ENCODE assay signal across 9 cellular contexts in genomic region chr5:141597394-141597793, GRCh38. TPM values are rescaled to one million over a fixed set of nuclear protein-coding genes. Genes with fewer than 3 reads are reported as not detected.
A peak's percentile ranks its signal among the peaks of the same experiment; 100 is the strongest.
DNase-seq lines count a peak whose midpoint lies in the region; ATAC-seq and TF ChIP-seq lines count a peak whose summit lies in the region.
"Had no signal": no experiment of that assay in that cellular context is flagged by ENCODE, and none has a peak within 500 bp of the region (broad histone marks: within the 10 kb centered on the region; RNA-seq: fewer than 3 reads in every experiment).

No MANE protein-coding gene starts in this region.

- no peaks in the 10 kb centered on the region for H3K9me3 ChIP-seq in right lobe of liver
- H3K9me3 ChIP-seq in WERI-Rb-1 (ENCODE audit: severe bottlenecking): peaks cover 2% of the 10 kb centered on the region

- H3K27ac ChIP-seq in right lobe of liver: peak overlapping the region in 1 of 3 donors; percentile 3
- no peak overlapping the region for H3K27ac ChIP-seq in WERI-Rb-1

- H3K4me3 Mint-ChIP-seq in Calu3 (ENCODE audit: low read depth, unreplicated experiment): no peak overlapping the region
- no peak overlapping the region for H3K4me3 Mint-ChIP-seq in activated CD4-positive, alpha-beta memory T cell treated with anti-CD3 and anti-CD28 coated beads for 36 hours
- H3K4me3 Mint-ChIP-seq: H9 had no signal

- no peaks in the 10 kb centered on the region for H3K36me3 ChIP-seq in right lobe of liver
- H3K36me3 ChIP-seq in WERI-Rb-1: peaks cover 10% of the 10 kb centered on the region

- peaks cover 45% of the 10 kb centered on the region for H3K4me1 Mint-ChIP-seq in Calu3 (ENCODE audit: low read depth, unreplicated experiment)
- H3K4me1 Mint-ChIP-seq in activated CD4-positive, alpha-beta memory T cell treated with anti-CD3 and anti-CD28 coated beads for 36 hours (ENCODE audit: low read depth): peaks cover 71% of the 10 kb centered on the region

- H3K4me3 ChIP-seq in right lobe of liver (no peak overlapping the region), WERI-Rb-1 (ENCODE audit: low read depth, low read length) (no peak overlapping the region)

- no peak for TF ChIP-seq POLR2A in right lobe of liver (IDR thresholded peaks at IDR 0.05)

- POLR2A ChIA-PET in activated CD4-positive, alpha-beta memory T cell treated with anti-CD3 and anti-CD28 coated beads for 36 hours (lab: Charles Lee): interaction anchor here (0.8 to 2.2 kb wide), 3 partner anchors 8 to 40 kb away, joined by 3 to 10 read pairs (median 4); partner anchors contain the start of genes DIAPH1, HDAC3 and RELL2

- no peak for DNase-seq in Calu3
- no peak for DNase-seq in activated CD4-positive, alpha-beta memory T cell treated with anti-CD3 and anti-CD28 coated beads for 36 hours
- no peak for DNase-seq in right lobe of liver
- DNase-seq in WERI-Rb-1: no peak
- DNase-seq in H4 (ENCODE audit: low spot score): no peak
- DNase-seq in NCI-H1436 (lab: John Stamatoyannopoulos, UW): no peak
- DNase-seq: H9, NCI-H1436 treated with DMSO at 0.1 percent for 48 hours had no signal

- WGBS in right lobe of liver (ENCODE audit: insufficient coverage, low coverage, low lambda C conversion rate, missing lambda C conversion rate): 19% methylated on average over 2 of the region's 2 CpGs

- no TSS peak for BruUV-seq in Calu3 (replicated peaks; lab: Mats Ljungman, UMichigan)

- H3K9me3 Mint-ChIP-seq in Calu3 (ENCODE audit: low read depth, unreplicated experiment): no peaks in the 10 kb centered on the region
- peaks cover 2% of the 10 kb centered on the region for H3K9me3 Mint-ChIP-seq in activated CD4-positive, alpha-beta memory T cell treated with anti-CD3 and anti-CD28 coated beads for 36 hours
- H3K9me3 Mint-ChIP-seq: H9 had no signal

- no peak for TF ChIP-seq CTCF in Calu3 (IDR thresholded peaks at IDR 0.05; ENCODE audit: unreplicated experiment)
- no peak for TF ChIP-seq CTCF in right lobe of liver (IDR thresholded peaks at IDR 0.05)
- TF ChIP-seq CTCF in WERI-Rb-1 (IDR thresholded peaks at IDR 0.05; ENCODE audit: low read depth, low read length): no peak

- H3K27ac Mint-ChIP-seq in Calu3 (ENCODE audit: unreplicated experiment): peak overlapping the region; percentile 79
- peak overlapping the region; percentile 69 for H3K27ac Mint-ChIP-seq in activated CD4-positive, alpha-beta memory T cell treated with anti-CD3 and anti-CD28 coated beads for 36 hours

- H3K27me3 Mint-ChIP-seq in Calu3 (ENCODE audit: unreplicated experiment): no peaks in the 10 kb centered on the region
- no peaks in the 10 kb centered on the region for H3K27me3 Mint-ChIP-seq in activated CD4-positive, alpha-beta memory T cell treated with anti-CD3 and anti-CD28 coated beads for 36 hours

- ATAC-seq in GM21717 (IDR thresholded peaks at IDR 0.05; ENCODE audit: unreplicated experiment) (peak; percentile 54), right lobe of liver (peak in 3 of 4 donors; percentile 14 to 61 (median 37))

- peaks cover 0 to 41% (median under 1%) of the 10 kb centered on the region in 4 donors for H3K4me1 ChIP-seq in right lobe of liver

- intact Hi-C loops in Calu3 (cut with micrococcal nuclease; ENCODE audit: unreplicated experiment) (no loop called here), right lobe of liver (cut with DNase I) (no loop called here)
- intact Hi-C loops in activated CD4-positive, alpha-beta memory T cell treated with anti-CD3 and anti-CD28 coated beads for 36 hours (cut with micrococcal nuclease): loop anchor here (1.0 kb wide), 1 partner anchor 8 kb away; no protein-coding TSS in a partner anchor

- H3K27me3 ChIP-seq in right lobe of liver (no peaks in the 10 kb centered on the region), WERI-Rb-1 (ENCODE audit: insufficient read depth, low read depth, severe bottlenecking) (no peaks in the 10 kb centered on the region)

- CTCF ChIA-PET in Calu3 (lab: Charles Lee): interaction anchor here (1.1 to 1.4 kb wide), 2 partner anchors 22 to 39 kb away, joined by 3 to 4 read pairs; partner anchors contain the start of genes DIAPH1, HDAC3 and RELL2
- CTCF ChIA-PET in activated CD4-positive, alpha-beta memory T cell treated with anti-CD3 and anti-CD28 coated beads for 36 hours (lab: Charles Lee): interaction anchor here (0.8 to 9.0 kb wide), 8 partner anchors 11 to 67 kb away, joined by 3 to 106 read pairs (median 6); partner anchors contain the start of gene DIAPH1

- H3K36me3 Mint-ChIP-seq in Calu3 (ENCODE audit: insufficient read depth, unreplicated experiment): peaks cover 7% of the 10 kb centered on the region
- peaks cover 9% of the 10 kb centered on the region for H3K36me3 Mint-ChIP-seq in activated CD4-positive, alpha-beta memory T cell treated with anti-CD3 and anti-CD28 coated beads for 36 hours

RNA-seq across cellular contexts. Expression of gene DIAPH1, which starts 21.4 kb away (rescaled TPM):
- total RNA-seq in Calu3 (2022): 176 and 219 TPM in 2 replicates
- 100 to 1,000 TPM; 225 to 227 TPM for total RNA-seq in activated CD4-positive, alpha-beta memory T cell treated with anti-CD3 and anti-CD28 coated beads for 36 hours
- 100 to 1,000 TPM in 4 of 6 experiments, 10 to 100 TPM in 2; 93.7 to 114 (median 107) TPM for total RNA-seq in right lobe of liver
- 24.3 and 40.7 TPM in 2 replicates for total RNA-seq in H4 (2014; rRNA removed; shearing (Covaris generic))

RNA-seq across cellular contexts. Expression of gene HDAC3, which starts 39.3 kb away (rescaled TPM):
- total RNA-seq in Calu3 (2022): 96.3 and 102 TPM in 2 replicates
- 10 to 100 TPM; 65.2 to 71.5 TPM for total RNA-seq in activated CD4-positive, alpha-beta memory T cell treated with anti-CD3 and anti-CD28 coated beads for 36 hours
- total RNA-seq in right lobe of liver: 10 to 100 TPM; 18.2 to 26.5 (median 23.3) TPM
- total RNA-seq in H4 (2014; rRNA removed; shearing (Covaris generic)): 76.5 and 82.1 TPM in 2 replicates

RNA-seq across cellular contexts. Expression of gene RELL2, which starts 39.4 kb away (rescaled TPM):
- 12.5 and 12.6 TPM in 2 replicates for total RNA-seq in Calu3 (2022)
- 10 to 100 TPM; 17.8 to 17.9 TPM for total RNA-seq in activated CD4-positive, alpha-beta memory T cell treated with anti-CD3 and anti-CD28 coated beads for 36 hours
- total RNA-seq in right lobe of liver: 1 to 10 TPM in 4 of 6 experiments, under 1 TPM in 2; 0.53 to 2.6 (median 1.2) TPM
- 4.5 and 8.4 TPM in 2 replicates for total RNA-seq in H4 (2014; rRNA removed; shearing (Covaris generic))

RNA-seq across cellular contexts. Expression of gene FCHSD1, which starts 53.8 kb away (rescaled TPM):
- 41.4 and 41.8 TPM in 2 replicates for total RNA-seq in Calu3 (2022)
- total RNA-seq in activated CD4-positive, alpha-beta memory T cell treated with anti-CD3 and anti-CD28 coated beads for 36 hours: 10 to 100 TPM; 40.1 to 46.0 TPM
- total RNA-seq in right lobe of liver: 1 to 10 TPM in 5 of 6 experiments, under 1 TPM in 1; 0.77 to 6.4 (median 3.3) TPM
- total RNA-seq in H4 (2014; rRNA removed; shearing (Covaris generic)): 5.9 and 11.0 TPM in 2 replicates
